In genomic region chr2:233225230-233226068, GRCh38 we compare ENCODE assay signal across 1 cellular context.
TF ChIP-seq lines count a peak whose summit lies in the region.

No MANE protein-coding gene starts in this region.

TF ChIP-seq in K562, 482 proteins besides CTCF, POLR2A, EP300 and RAD21 (continued from another document and continues in another):
- TF ChIP-seq ELF4 (CRISPR knock-in tag; IDR thresholded peaks at IDR 0.05) (peak; percentile 79), NCOR1 (IDR thresholded peaks at IDR 0.05) (peak; percentile 29), HDAC2 (IDR thresholded peaks at IDR 0.05) (peak; percentile 41; the same call in 1 of the 2 replicates), PBX2 (CRISPR knock-in tag; IDR thresholded peaks at IDR 0.05; ENCODE audit: low read depth) (no peak), PBX2 (tag; conservative IDR thresholded peaks at IDR 0.05; ENCODE audit: low read depth) (peak; percentile 90), THRAP3 (IDR thresholded peaks at IDR 0.05; ENCODE audit: borderline replicate concordance) (no peak), KDM1A (IDR thresholded peaks at IDR 0.05) (peak; percentile 49 to 77; a peak in 3 of 4 replicates), ARNT (IDR thresholded peaks at IDR 0.05) (peak in 1 of 2 experiments; percentile 63; a peak in 1 of 4 replicates), C11orf30 (IDR thresholded peaks at IDR 0.05; ENCODE audit: low read depth) (peak; percentile 91), MGA (IDR thresholded peaks at IDR 0.05) (peak; percentile 43), SUPT5H (IDR thresholded peaks at IDR 0.05) (no peak), HMG20B (CRISPR knock-in tag; IDR thresholded peaks at IDR 0.05) (no peak), CHAMP1 (IDR thresholded peaks at IDR 0.05) (no peak), FOSL1 (tag; conservative IDR thresholded peaks at IDR 0.05) (peak; percentile 22; the same call in 1 of the 2 replicates), CTBP1 (IDR thresholded peaks at IDR 0.05; ENCODE audit: borderline replicate concordance) (no peak), NR2C2 (CRISPR knock-in tag; IDR thresholded peaks at IDR 0.05) (no peak), NR2C2 (tag; IDR thresholded peaks at IDR 0.05) (0 out of 2 replicates have a peak, but pooled peaks have one; percentile 22), HLTF (IDR thresholded peaks at IDR 0.05) (peak; percentile 58; the same call in 1 of the 2 replicates), LEF1 (IDR thresholded peaks at IDR 0.05) (peak; percentile 66), RBM25 (IDR thresholded peaks at IDR 0.05; ENCODE audit: low read depth, low read length, severe bottlenecking) (peak; percentile 82), ZBTB26 (CRISPR knock-in tag; IDR thresholded peaks at IDR 0.05) (peak; percentile 79; the same call in 1 of the 2 replicates), TAF9B (IDR thresholded peaks at IDR 0.05; ENCODE audit: partially characterized antibody) (peak; percentile 37), NFRKB (IDR thresholded peaks at IDR 0.05; ENCODE audit: low read depth) (peak; percentile 89), MTA2 (IDR thresholded peaks at IDR 0.05; ENCODE audit: low read depth) (peak; percentile 47; the same call in 1 of the 2 replicates), POLR2AphosphoS2 (IDR thresholded peaks at IDR 0.05; ENCODE audit: low read length) (no peak), DACH1 (IDR thresholded peaks at IDR 0.05; ENCODE audit: partially characterized antibody) (peak; percentile 60), TFAP4 (CRISPR knock-in tag; IDR thresholded peaks at IDR 0.05; ENCODE audit: borderline replicate concordance) (peak; percentile 24), SMARCC2 (IDR thresholded peaks at IDR 0.05; ENCODE audit: low read depth) (0 out of 2 replicates have a peak, but pooled peaks have one; percentile 21), MAFF (IDR thresholded peaks at IDR 0.05; ENCODE audit: low read length) (peak; percentile 69), GMEB1 (CRISPR knock-in tag; IDR thresholded peaks at IDR 0.05) (no peak), ZNF143 (CRISPR knock-in tag; IDR thresholded peaks at IDR 0.05) (no peak), NR2C1 (IDR thresholded peaks at IDR 0.05) (no peak), NR2C1 (tag; IDR thresholded peaks at IDR 0.05) (peak; percentile 22; the same call in 1 of the 2 replicates), CBFA2T3 (IDR thresholded peaks at IDR 0.05) (0 out of 2 replicates have a peak, but pooled peaks have one; percentile 13), ATF7 (IDR thresholded peaks at IDR 0.05) (peak; percentile 44; the same call in 1 of the 2 replicates), DPF2 (IDR thresholded peaks at IDR 0.05) (peak; percentile 91), ILK (tag; IDR thresholded peaks at IDR 0.05; ENCODE audit: borderline replicate concordance, low read depth) (no peak), RBM22 (IDR thresholded peaks at IDR 0.05; ENCODE audit: low read depth, low read length, poor library complexity, severe bottlenecking) (no peak)
